ENCODE assay signal across 9 cellular contexts in genomic region chr16:71542377-71542776, GRCh38. TPM values are rescaled to one million over a fixed set of nuclear protein-coding genes. Genes with fewer than 3 reads are reported as not detected.
DNase-seq lines count a peak whose midpoint lies in the region; ATAC-seq and TF ChIP-seq lines count a peak whose summit lies in the region.
"Had no signal": no experiment of that assay in that cellular context is flagged by ENCODE, and none has a peak within 500 bp of the region (broad histone marks: within the 10 kb centered on the region; RNA-seq: fewer than 3 reads in every experiment).

No MANE protein-coding gene starts in this region.

- H3K27me3 ChIP-seq in PC-3 (ENCODE audit: low read length) = 0 out of 2 replicates have a peak, but pooled peaks cover 10% of the 10 kb centered on the region

- no peak overlapping the region for H2AFZ ChIP-seq in PC-3 (ENCODE audit: low read length)

- peak; percentile 62; the same call in 1 of the 2 replicates for TF ChIP-seq CTCF in HEK293 (tag by site-specific recombination; IDR thresholded peaks at IDR 0.05)
- peak; percentile 54 for TF ChIP-seq CTCF in PC-3 (conservative IDR thresholded peaks at IDR 0.05; ENCODE audit: low read depth, low read length)

- H3K9me3 ChIP-seq in HEK293 (ENCODE audit: control insufficient read depth, insufficient read depth, low read depth, low read length) = no peaks in the 10 kb centered on the region
- H3K9me3 ChIP-seq in PC-3 (ENCODE audit: low read length) = no peaks in the 10 kb centered on the region

- H3F3A ChIP-seq in PC-3 (ENCODE audit: low read length, unreplicated experiment) = no peaks in the 10 kb centered on the region

- POLR2A ChIA-PET in HEK293 (lab: Yijun Ruan, JAX) (no interaction called here), PC-3 (lab: Charles Lee; ENCODE audit: unreplicated experiment) (no interaction called here)

- H3K36me3 ChIP-seq in HEK293 (ENCODE audit: control insufficient read depth in 2 of 2, insufficient read depth in 1 of 2, low read length in 2 of 2) = no peaks in the 10 kb centered on the region
- H3K36me3 ChIP-seq in PC-3 (ENCODE audit: low read depth, low read length) = no peaks in the 10 kb centered on the region

- H3K9ac ChIP-seq in PC-3 (ENCODE audit: low read length) = no peak overlapping the region

- BruUV-seq in PC-3 (replicated peaks; lab: Mats Ljungman, UMichigan) = no TSS peak

- H3K4me2 ChIP-seq in PC-3 (ENCODE audit: low read length) = no peak overlapping the region

- H3K27ac ChIP-seq in HEK293 (ENCODE audit: extremely low read depth, low read depth, low read length) (no peak overlapping the region), PC-3 (ENCODE audit: low read length) (no peak overlapping the region)

- peak; percentile 73 for DNase-seq in ELR (ENCODE audit: low read depth)
- DNase-seq in PC-3 = peak; percentile 6
- DNase-seq in activated T-cell treated with anti-CD3 and anti-CD28 coated beads, Interleukin-2, amount 50 U/mL, for 1 hour = peak; percentile 51
- DNase-seq in head of caudate nucleus = peak in 30 of 42 donors; percentile 5 to 72 (median 23)
- DNase-seq in stimulated activated CD4-positive, alpha-beta T cell treated with anti-CD3 and anti-CD28 coated beads, Interleukin-2, amount 100 ng/mL, for 24 hours = peak; percentile 64 to 72

- intact Hi-C loops in PC-3 (cut with micrococcal nuclease) = no loop called here
- intact Hi-C loops in head of caudate nucleus (cut with DNase I) = no loop called here

- ATAC-seq in PC-3 (no peak), GM21360 (IDR thresholded peaks at IDR 0.05; ENCODE audit: unreplicated experiment) (no peak), HG02870 (IDR thresholded peaks at IDR 0.05; ENCODE audit: unreplicated experiment) (no peak)

- H3K4me1 ChIP-seq in HEK293 (ENCODE audit: control insufficient read depth, insufficient read depth, low read length) (no peaks in the 10 kb centered on the region), PC-3 (ENCODE audit: insufficient read depth, low read length) (no peaks in the 10 kb centered on the region)

- no peaks in the 10 kb centered on the region for H4K20me1 ChIP-seq in PC-3 (ENCODE audit: low read length)

- CTCF ChIA-PET in HEK293 (lab: Yijun Ruan, JAX) (interaction anchor here (0.6 to 2.6 kb wide), 10 partner anchors 10 to 186 kb away, joined by 3 to 17 read pairs (median 4); no protein-coding TSS in a partner anchor), PC-3 (lab: Charles Lee) (no interaction called here)

- no peaks in the 10 kb centered on the region for H3K79me2 ChIP-seq in PC-3 (ENCODE audit: low read length)

- H3K9me2 ChIP-seq in PC-3 (replicated peaks; ENCODE audit: low read length) = no peaks in the 10 kb centered on the region

- H3K4me3 ChIP-seq in HEK293 (ENCODE audit: low read depth, low read length) (no peak overlapping the region), PC-3 (ENCODE audit: low read length) (no peak overlapping the region)

TF ChIP-seq in HEK293, 187 proteins besides CTCF, POLR2A, EP300 and RAD21:
- TF ChIP-seq ZBTB17 (tag by site-specific recombination; IDR thresholded peaks at IDR 0.05) (peak; percentile 34; the same call in 1 of the 2 replicates), ZNF654 (tag by site-specific recombination; IDR thresholded peaks at IDR 0.05; ENCODE audit: low read depth) (0 out of 2 replicates have a peak, but pooled peaks have one; percentile 29), ZNF600 (tag by site-specific recombination; IDR thresholded peaks at IDR 0.05) (peak; percentile 67), ZNF768 (tag by site-specific recombination; IDR thresholded peaks at IDR 0.05) (peak; percentile 9; the same call in 1 of the 2 replicates), ZNF404 (tag by site-specific recombination; IDR thresholded peaks at IDR 0.05) (no peak)

RNA-seq across cellular contexts. Expression of gene CHST4, which starts 16.2 kb away (rescaled TPM):
- total RNA-seq in PC-3 (2014; rRNA removed) = not detected in 2 replicates

RNA-seq across cellular contexts. Expression of gene TAT, which starts 34.5 kb away (rescaled TPM):
- total RNA-seq in PC-3 (2014; rRNA removed) = not detected in 2 replicates
- total RNA-seq: temporal lobe had no signal

RNA-seq across cellular contexts. Expression of gene ZNF19, which starts 53.3 kb away (rescaled TPM):
- total RNA-seq in PC-3 (2014; rRNA removed) = 0.40 and 1.5 TPM in 2 replicates

Comparison
In these comparisons a context has a peak if more than half of its experiments do, and no peak if none do; other contexts are left out.
1. DNase-seq: peak in every context shown above with its lines; median percentile 73 in ELR; 68 in stimulated activated CD4-positive, alpha-beta T cell treated with anti-CD3 and anti-CD28 coated beads, Interleukin-2, amount 100 ng/mL, for 24 hours; 51 in activated T-cell treated with anti-CD3 and anti-CD28 coated beads, Interleukin-2, amount 50 U/mL, for 1 hour; 23 in head of caudate nucleus; 6 in PC-3.